In genomic region chr10:25604591-25604990, GRCh38 we compare ENCODE assay signal across 16 cellular contexts.
DNase-seq lines count a peak whose midpoint lies in the region; ATAC-seq and TF ChIP-seq lines count a peak whose summit lies in the region.
"Had no signal": no experiment of that assay in that cellular context is flagged by ENCODE, and none has a peak within 500 bp of the region (broad histone marks: within the 10 kb centered on the region; RNA-seq: fewer than 3 reads in every experiment).

No MANE protein-coding gene starts in this region.

- H3K27me3 Mint-ChIP-seq in nephron (ENCODE audit: low read depth) = peaks cover 4% of the 10 kb centered on the region
- no peaks in the 10 kb centered on the region for H3K27me3 Mint-ChIP-seq in activated CD8-positive, alpha-beta memory T cell treated with anti-CD3 and anti-CD28 coated beads, Interleukin-2, amount 10 ng/mL, durations not matched to agents 7 days and 5 days
- H3K27me3 Mint-ChIP-seq: CD4-positive, alpha-beta memory T cell had no signal

- no peaks in the 10 kb centered on the region for H3K36me3 Mint-ChIP-seq in nephron (ENCODE audit: low read depth)
- H3K36me3 Mint-ChIP-seq in activated CD8-positive, alpha-beta memory T cell treated with anti-CD3 and anti-CD28 coated beads, Interleukin-2, amount 10 ng/mL, durations not matched to agents 7 days and 5 days = no peaks in the 10 kb centered on the region
- H3K36me3 Mint-ChIP-seq: CD4-positive, alpha-beta memory T cell had no signal

- H3K4me3 Mint-ChIP-seq in nephron = no peak overlapping the region
- H3K4me3 Mint-ChIP-seq in activated CD8-positive, alpha-beta memory T cell treated with anti-CD3 and anti-CD28 coated beads, Interleukin-2, amount 10 ng/mL, durations not matched to agents 7 days and 5 days = no peak overlapping the region
- H3K4me3 Mint-ChIP-seq: CD4-positive, alpha-beta memory T cell had no signal

- TF ChIP-seq CTCF in epithelial cell of proximal tubule (conservative IDR thresholded peaks at IDR 0.05; ENCODE audit: low read depth, low read length) (no peak), nephron (IDR thresholded peaks at IDR 0.05; ENCODE audit: unreplicated experiment in 3 of 3) (no peak), retinal pigment epithelial cell (conservative IDR thresholded peaks at IDR 0.05; ENCODE audit: low read depth, low read length) (no peak)

- no peak overlapping the region for H3K4me3 ChIP-seq in epithelial cell of proximal tubule (ENCODE audit: low read depth, low read length)
- no peak overlapping the region for H3K4me3 ChIP-seq in retinal pigment epithelial cell (ENCODE audit: low read length)
- H3K4me3 ChIP-seq: A549, GM23248 had no signal

- H3K27ac Mint-ChIP-seq in nephron = peak overlapping the region; percentile 68 to 86 (median 70)
- H3K27ac Mint-ChIP-seq in activated CD8-positive, alpha-beta memory T cell treated with anti-CD3 and anti-CD28 coated beads, Interleukin-2, amount 10 ng/mL, durations not matched to agents 7 days and 5 days = no peak overlapping the region
- H3K27ac Mint-ChIP-seq: CD4-positive, alpha-beta memory T cell had no signal

- CTCF ChIA-PET in activated CD8-positive, alpha-beta memory T cell treated with anti-CD3 and anti-CD28 coated beads, Interleukin-2, amount 10 ng/mL, durations not matched to agents 7 days and 5 days (lab: Charles Lee) = no interaction called here

- DNase-seq in astrocyte of the hippocampus (ENCODE audit: low read depth, low spot score) (peak; percentile 5), epithelial cell of proximal tubule (ENCODE audit: low read depth) (peak; percentile 39), retinal pigment epithelial cell (ENCODE audit: low read depth) (peak; percentile 81), NOMO-1 treated with dmso at 0.1 percent for 144 hours (lab: John Stamatoyannopoulos, UW; ENCODE audit: unreplicated experiment) (no peak)
- no peak for DNase-seq in activated CD4-positive, CD25-positive, alpha-beta regulatory T cell treated with anti-CD3 and anti-CD28 coated beads, Interleukin-2, amount 50 U/mL, for 72 hours
- DNase-seq in activated CD8-positive, alpha-beta memory T cell treated with anti-CD3 and anti-CD28 coated beads, Interleukin-2, amount 10 ng/mL, durations not matched to agents 7 days and 5 days = no peak
- DNase-seq: BE2C; CD4-positive, alpha-beta memory T cell; DMS153; DND-41; GDM1; GM23248; H7 had no signal

- ATAC-seq in activated CD8-positive, alpha-beta memory T cell treated with anti-CD3 and anti-CD28 coated beads, Interleukin-2, amount 10 ng/mL, durations not matched to agents 7 days and 5 days = no peak
- no peak for ATAC-seq in GM19395 (IDR thresholded peaks at IDR 0.05; ENCODE audit: unreplicated experiment)
- ATAC-seq: A549 had no signal

- H3K4me1 Mint-ChIP-seq in nephron = peaks cover 9% of the 10 kb centered on the region
- H3K4me1 Mint-ChIP-seq in activated CD8-positive, alpha-beta memory T cell treated with anti-CD3 and anti-CD28 coated beads, Interleukin-2, amount 10 ng/mL, durations not matched to agents 7 days and 5 days = no peaks in the 10 kb centered on the region
- H3K4me1 Mint-ChIP-seq: CD4-positive, alpha-beta memory T cell had no signal

- H3K9me3 Mint-ChIP-seq in nephron = no peaks in the 10 kb centered on the region
- no peaks in the 10 kb centered on the region for H3K9me3 Mint-ChIP-seq in activated CD8-positive, alpha-beta memory T cell treated with anti-CD3 and anti-CD28 coated beads, Interleukin-2, amount 10 ng/mL, durations not matched to agents 7 days and 5 days (ENCODE audit: low read depth)
- H3K9me3 Mint-ChIP-seq: CD4-positive, alpha-beta memory T cell had no signal

Comparison
In these comparisons a context has a peak if more than half of its experiments do, and no peak if none do; other contexts are left out.
1. DNase-seq: peak in astrocyte of the hippocampus (single experiment), epithelial cell of proximal tubule (single experiment) and retinal pigment epithelial cell (single experiment); none in activated CD4-positive, CD25-positive, alpha-beta regulatory T cell treated with anti-CD3 and anti-CD28 coated beads, Interleukin-2, amount 50 U/mL, for 72 hours (single experiment), activated CD8-positive, alpha-beta memory T cell treated with anti-CD3 and anti-CD28 coated beads, Interleukin-2, amount 10 ng/mL, durations not matched to agents 7 days and 5 days (single experiment) and NOMO-1 treated with dmso at 0.1 percent for 144 hours (single experiment).